In genomic region chr16:4416200-4417032, GRCh38 we compare ENCODE assay signal across 8 cellular contexts. TPM values are rescaled to one million over a fixed set of nuclear protein-coding genes. Genes with fewer than 3 reads are reported as not detected.
A peak's percentile ranks its signal among the peaks of the same experiment; 100 is the strongest.
DNase-seq lines count a peak whose midpoint lies in the region; ATAC-seq and TF ChIP-seq lines count a peak whose summit lies in the region.

CORO7 (minus strand) TSS chr16:4416596; CDS start chr16:4416518, 78 bp downstream.

- no peaks in the 10 kb centered on the region for H3K36me3 Mint-ChIP-seq in type B pancreatic cell

- H3K4me3 Mint-ChIP-seq in type B pancreatic cell: peak within 1 kb of the TSS; percentile 95

- TF ChIP-seq POLR2A in heart left ventricle (IDR thresholded peaks at IDR 0.05): peak in 1 of 2 donors; percentile 79

- H3K27ac ChIP-seq in adipose tissue (ENCODE audit: low read depth, low read length): peak within 1 kb of the TSS; percentile 87
- peak within 1 kb of the TSS; percentile 59 to 96 (median 82) for H3K27ac ChIP-seq in heart left ventricle

- H3K4me1 ChIP-seq in heart left ventricle: peaks cover 0 to 66% (median 18%) of the 10 kb centered on the region in 12 donors

- peak; percentile 66 for ATAC-seq in HG02840 (IDR thresholded peaks at IDR 0.05; ENCODE audit: low FRiP score, unreplicated experiment)
- ATAC-seq in heart left ventricle: peak; percentile 89 to 97 (median 96)

- in situ Hi-C loops in GM13976 (cut with MboI; ENCODE audit: low sequenced_read_pairs, unreplicated experiment): no loop called here

- H3K27me3 ChIP-seq in heart left ventricle: no peaks in the 10 kb centered on the region

- H3K9me3 ChIP-seq in heart left ventricle: no peaks in the 10 kb centered on the region

- TF ChIP-seq CTCF in GM13976 (IDR thresholded peaks at IDR 0.05; ENCODE audit: borderline replicate concordance, control extremely low read depth, extremely low read depth, insufficient read depth, missing control alignments) (no peak), heart left ventricle (IDR thresholded peaks at IDR 0.05) (peak in 1 of 12 donors; percentile 4), type B pancreatic cell (conservative IDR thresholded peaks at IDR 0.05) (no peak)

- peak within 1 kb of the TSS; percentile 94 for H3K27ac Mint-ChIP-seq in type B pancreatic cell

- no peaks in the 10 kb centered on the region for H3K9me3 Mint-ChIP-seq in type B pancreatic cell

- intact Hi-C loops in heart left ventricle (cut with DNase I): no loop called here
- intact Hi-C loops in posterior vena cava (cut with DNase I): loop anchor here in 1 of 2 donors (10.0 kb wide), 1 partner anchor 142 kb away; the partner anchor contains the start of gene TFAP4

- 0% methylated on average over 69 to 92 of the region's 92 CpGs for WGBS in adipose tissue, 3 donors
- WGBS in heart left ventricle, 4 donors: 0 to 1% (median 1%) methylated on average over 41 to 92 of the region's 92 CpGs

- peaks cover 0 to 19% (median 3%) of the 10 kb centered on the region in 9 donors for H3K36me3 ChIP-seq in heart left ventricle

- peaks cover 3% of the 10 kb centered on the region for H3K27me3 Mint-ChIP-seq in type B pancreatic cell

- H3K4me3 ChIP-seq in heart left ventricle: peak within 1 kb of the TSS; percentile 72 to 99 (median 96)

- peak; percentile 97 for DNase-seq in GM13976 (ENCODE audit: low spot score)
- peak; percentile 96 for DNase-seq in NCI-H146 (lab: John Stamatoyannopoulos, UW)
- DNase-seq in T-helper 1 cell: peak; percentile 97 to 100 (median 98)
- DNase-seq in heart left ventricle: peak; percentile 98 to 99 (median 98)
- DNase-seq in posterior vena cava (ENCODE audit: low spot score): peak; percentile 99
- peak; percentile 96 for DNase-seq in type B pancreatic cell (ENCODE audit: extremely low spot score, unreplicated experiment)

- peaks cover 13% of the 10 kb centered on the region for H3K4me1 Mint-ChIP-seq in type B pancreatic cell (ENCODE audit: unreplicated experiment)

RNA-seq across cellular contexts. Expression of gene CORO7, which starts in this region (rescaled TPM):
- polyA plus RNA-seq in adipose tissue (10 to 100 TPM; 10.1 to 23.6 (median 18.6) TPM), heart left ventricle (10 to 100 TPM in 1 of 2 donors, 1 to 10 TPM in 1; 9.7 to 12.8 TPM)
- total RNA-seq in heart left ventricle (10 to 100 TPM in 5 of 9 donors, 1 to 10 TPM in 4; 7.2 to 39.7 (median 10.1) TPM), posterior vena cava (10 to 100 TPM; 28.5 to 29.5 TPM), type B pancreatic cell (ENCODE audit: low replicate concordance) (32.3 and 41.4 TPM in 2 replicates)

Comparison
In these comparisons a context has a peak if more than half of its experiments do, and no peak if none do; other contexts are left out.
1. Peak in every context shown above with its lines: DNase-seq, ATAC-seq, H3K4me3 ChIP-seq and H3K27ac ChIP-seq.